ENCODE assay signal across 8 cellular contexts in genomic region chr17:68375566-68375965, GRCh38.
"Had no signal": no experiment of that assay in that cellular context is flagged by ENCODE, and none has a peak within 500 bp of the region (broad histone marks: within the 10 kb centered on the region; RNA-seq: fewer than 3 reads in every experiment).

No MANE protein-coding gene starts in this region.

- FAIRE-seq: G401.6, GM12878, GM12891, GM12892, GM18507, GM19239 had no signal

- H3K4me3 ChIP-seq: GM12878 had no signal

- ATAC-seq: GM12878 had no signal

- DNase-seq: GDM1, GF-D8 had no signal
